In the genomic region with DNA sequence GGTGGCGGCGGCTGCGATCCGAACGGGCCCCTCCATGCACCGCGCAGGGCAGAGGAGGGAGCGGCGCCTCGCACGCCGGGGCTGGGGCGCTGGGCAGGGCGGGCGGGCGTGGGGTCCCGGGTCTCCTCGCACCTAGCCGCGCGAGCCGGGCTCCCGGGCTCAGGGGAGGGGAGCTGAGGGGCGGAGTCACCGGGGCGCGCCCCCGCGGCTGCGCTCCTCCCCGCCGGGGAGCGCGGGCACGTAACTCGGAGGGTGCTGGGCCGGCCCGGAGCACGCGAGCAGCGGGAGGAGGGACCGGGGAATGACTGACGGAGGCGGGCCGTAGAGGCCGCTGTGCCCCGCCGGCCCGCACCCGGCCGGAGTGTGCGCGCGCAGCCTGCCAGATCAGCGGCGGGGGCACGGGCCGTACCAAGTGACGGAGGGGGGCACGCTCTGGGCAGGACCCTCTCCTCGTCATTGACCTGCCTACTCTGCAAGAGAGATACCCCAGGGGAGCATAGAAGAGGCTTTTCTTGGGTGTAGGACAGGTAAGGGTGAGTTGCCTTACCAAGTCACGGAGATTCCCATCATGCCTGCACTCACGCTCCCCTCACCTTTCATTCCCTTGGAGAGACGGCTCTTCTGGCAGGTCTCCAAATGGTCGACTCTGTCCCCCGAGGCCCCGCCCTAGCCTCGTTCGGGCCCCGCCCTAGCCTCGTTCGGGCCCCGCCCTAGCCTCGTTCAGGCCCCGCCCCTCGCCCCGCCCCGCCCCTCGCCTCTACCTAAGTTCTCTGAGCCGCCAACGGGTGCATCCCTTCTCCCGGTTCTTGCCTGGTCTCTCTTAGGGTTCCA, we compare ENCODE assay signal across 8 cellular contexts. TPM values are rescaled to one million over a fixed set of nuclear protein-coding genes. Genes with fewer than 3 reads are reported as not detected.
DNase-seq lines count a peak whose midpoint lies in the region; ATAC-seq and TF ChIP-seq lines count a peak whose summit lies in the region.

A gene with protein sequence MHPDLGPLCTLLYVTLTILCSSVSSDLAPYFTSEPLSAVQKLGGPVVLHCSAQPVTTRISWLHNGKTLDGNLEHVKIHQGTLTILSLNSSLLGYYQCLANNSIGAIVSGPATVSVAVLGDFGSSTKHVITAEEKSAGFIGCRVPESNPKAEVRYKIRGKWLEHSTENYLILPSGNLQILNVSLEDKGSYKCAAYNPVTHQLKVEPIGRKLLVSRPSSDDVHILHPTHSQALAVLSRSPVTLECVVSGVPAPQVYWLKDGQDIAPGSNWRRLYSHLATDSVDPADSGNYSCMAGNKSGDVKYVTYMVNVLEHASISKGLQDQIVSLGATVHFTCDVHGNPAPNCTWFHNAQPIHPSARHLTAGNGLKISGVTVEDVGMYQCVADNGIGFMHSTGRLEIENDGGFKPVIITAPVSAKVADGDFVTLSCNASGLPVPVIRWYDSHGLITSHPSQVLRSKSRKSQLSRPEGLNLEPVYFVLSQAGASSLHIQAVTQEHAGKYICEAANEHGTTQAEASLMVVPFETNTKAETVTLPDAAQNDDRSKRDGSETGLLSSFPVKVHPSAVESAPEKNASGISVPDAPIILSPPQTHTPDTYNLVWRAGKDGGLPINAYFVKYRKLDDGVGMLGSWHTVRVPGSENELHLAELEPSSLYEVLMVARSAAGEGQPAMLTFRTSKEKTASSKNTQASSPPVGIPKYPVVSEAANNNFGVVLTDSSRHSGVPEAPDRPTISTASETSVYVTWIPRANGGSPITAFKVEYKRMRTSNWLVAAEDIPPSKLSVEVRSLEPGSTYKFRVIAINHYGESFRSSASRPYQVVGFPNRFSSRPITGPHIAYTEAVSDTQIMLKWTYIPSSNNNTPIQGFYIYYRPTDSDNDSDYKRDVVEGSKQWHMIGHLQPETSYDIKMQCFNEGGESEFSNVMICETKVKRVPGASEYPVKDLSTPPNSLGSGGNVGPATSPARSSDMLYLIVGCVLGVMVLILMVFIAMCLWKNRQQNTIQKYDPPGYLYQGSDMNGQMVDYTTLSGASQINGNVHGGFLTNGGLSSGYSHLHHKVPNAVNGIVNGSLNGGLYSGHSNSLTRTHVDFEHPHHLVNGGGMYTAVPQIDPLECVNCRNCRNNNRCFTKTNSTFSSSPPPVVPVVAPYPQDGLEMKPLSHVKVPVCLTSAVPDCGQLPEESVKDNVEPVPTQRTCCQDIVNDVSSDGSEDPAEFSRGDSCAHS (N-terminal part only) (minus strand): TSS at position 188 of the 831 bp plus-strand sequence. CDS start 39,390 bp downstream, outside the sequence.

- H4K20me1 ChIP-seq in hepatocyte (ENCODE audit: insufficient read depth, poor library complexity, severe bottlenecking), result no peaks in the 10 kb centered on the region

- H3K27me3 ChIP-seq in hepatocyte, result no peaks in the 10 kb centered on the region
- no peaks in the 10 kb centered on the region for H3K27me3 ChIP-seq in aorta (ENCODE audit: control insufficient read depth in 1 of 2, insufficient read depth in 2 of 2, low read length in 1 of 2)

- TF ChIP-seq CTCF in hepatocyte (IDR thresholded peaks at IDR 0.05; ENCODE audit: poor library complexity), result peak; percentile 4

- H3K9me3 ChIP-seq in hepatocyte (ENCODE audit: low read depth), result no peaks in the 10 kb centered on the region
- no peaks in the 10 kb centered on the region for H3K9me3 ChIP-seq in aorta (ENCODE audit: control insufficient read depth, low read length)

- H3K4me3 ChIP-seq in hepatocyte (peak within 1 kb of the TSS; percentile 92), aorta (ENCODE audit: low read length in 2 of 2) (peak within 1 kb of the TSS; percentile 66 to 87)

- H3K4me2 ChIP-seq in hepatocyte, result peak within 1 kb of the TSS; percentile 93

- intact Hi-C loops in aorta (cut with DNase I), result loop anchor here (2.0 to 10.0 kb wide), 4 partner anchors 49 to 148 kb away; a partner anchor contains a TSS

- H3K36me3 ChIP-seq in hepatocyte (replicated peaks; ENCODE audit: insufficient read depth, low read depth), result no peaks in the 10 kb centered on the region
- H3K36me3 ChIP-seq in aorta (ENCODE audit: control insufficient read depth in 1 of 2, insufficient read depth in 2 of 2, low read length in 1 of 2), result no peaks in the 10 kb centered on the region

- H3K79me2 ChIP-seq in hepatocyte, result peaks cover 25% of the 10 kb centered on the region

- H3K27ac ChIP-seq in hepatocyte (peak within 1 kb of the TSS; percentile 78), aorta (ENCODE audit: low read depth in 1 of 2, low read length in 2 of 2) (no peak within 1 kb of the TSS)

- H2AFZ ChIP-seq in hepatocyte, result peak within 1 kb of the TSS; percentile 61

- H3K9me2 ChIP-seq in hepatocyte (replicated peaks; ENCODE audit: insufficient read depth), result no peaks in the 10 kb centered on the region

- H3K4me1 ChIP-seq in hepatocyte (ENCODE audit: insufficient read depth) (peaks cover 7% of the 10 kb centered on the region), aorta (ENCODE audit: control insufficient read depth in 1 of 2, insufficient read depth in 2 of 2, low read length in 2 of 2) (peaks cover 2 to 3% of the 10 kb centered on the region in 2 donors)

- ATAC-seq in GM18511 (IDR thresholded peaks at IDR 0.05; ENCODE audit: unreplicated experiment) (peak; percentile 98), HG03039 (IDR thresholded peaks at IDR 0.05; ENCODE audit: unreplicated experiment) (peak; percentile 97), aorta (ENCODE audit: low FRiP score) (peak; percentile 98)

- under 1% methylated on average over 43 of the region's 82 CpGs for WGBS in hepatocyte (ENCODE audit: low lambda C conversion rate, missing lambda C conversion rate)
- WGBS in aorta, 2 donors, result 0 to 1% methylated on average over 46 to 82 of the region's 82 CpGs

- DNase-seq in NCI-H2029 treated with DMSO at 0.1 percent for 48 hours (lab: John Stamatoyannopoulos, UW), result peak; percentile 94
- peak; percentile 91 for DNase-seq in T-helper 9 cell
- peak; percentile 98 for DNase-seq in astrocyte of the hippocampus (ENCODE audit: low read depth, low spot score)
- peak; percentile 98 for DNase-seq in hepatocyte (ENCODE audit: low spot score)
- DNase-seq in retina, result peak; percentile 99
- DNase-seq in aorta, result peak; percentile 93 to 96

RNA-seq across cellular contexts. Expression of the gene that starts here (rescaled TPM):
- 38.0 and 41.9 TPM in 2 replicates for total RNA-seq in hepatocyte
- 17.5 and 25.0 TPM in 2 replicates for polyA plus RNA-seq in hepatocyte
- 10 to 100 TPM in 1 of 2 donors, 1 to 10 TPM in 1; 8.1 to 50.3 TPM for total RNA-seq in aorta
- polyA plus RNA-seq in aorta, result under 1 TPM; 0.49 to 0.88 TPM
